19 cellular contexts compared by ENCODE assay signal in genomic region chr4:140059159-140059558, GRCh38.
DNase-seq lines count a peak whose midpoint lies in the region; ATAC-seq and TF ChIP-seq lines count a peak whose summit lies in the region.
"Had no signal": no experiment of that assay in that cellular context is flagged by ENCODE, and none has a peak within 500 bp of the region (broad histone marks: within the 10 kb centered on the region; RNA-seq: fewer than 3 reads in every experiment).

No MANE protein-coding gene starts in this region.

- H3K4me3 ChIP-seq in cardiac muscle cell, result no peak overlapping the region
- no peak overlapping the region for H3K4me3 ChIP-seq in mesodermal cell (ENCODE audit: extremely low read depth, insufficient read depth, low read length, poor library complexity, severe bottlenecking)
- H3K4me3 ChIP-seq: MG63, psoas muscle had no signal

- no CpG with 5 or more reads among the region's 1 CpG for WGBS in mesodermal cell (ENCODE audit: insufficient coverage in 2 of 2), 2 experiments

- no peak overlapping the region for H3K4me3 Mint-ChIP-seq in T-cell
- H3K4me3 Mint-ChIP-seq: CD8-positive, alpha-beta T cell; central memory CD8-positive, alpha-beta T cell had no signal

- H3K27ac ChIP-seq in cardiac muscle cell (no peak overlapping the region), mesodermal cell (ENCODE audit: low read depth, low read length, severe bottlenecking) (peak overlapping the region; percentile 68)
- H3K27ac ChIP-seq: psoas muscle had no signal

- CTCF ChIA-PET in T-cell (lab: Charles Lee), result no interaction called here

- TF ChIP-seq CTCF in cardiac muscle cell (IDR thresholded peaks at IDR 0.05; ENCODE audit: low read depth, low read length), result no peak

- H3K9me3 Mint-ChIP-seq in T-cell, result no peaks in the 10 kb centered on the region
- H3K9me3 Mint-ChIP-seq: activated naive CD4-positive, alpha-beta T cell treated with anti-CD3 and anti-CD28 coated beads, Interleukin-2, amount 50 U/mL, for 72 hours; CD8-positive, alpha-beta T cell; central memory CD8-positive, alpha-beta T cell had no signal

- H3K4me1 Mint-ChIP-seq in T-cell, result peaks cover 28 to 39% (median 33%) of the 10 kb centered on the region in 3 donors
- H3K4me1 Mint-ChIP-seq: central memory CD8-positive, alpha-beta T cell had no signal

- no peak overlapping the region for H3K27ac Mint-ChIP-seq in T-cell
- H3K27ac Mint-ChIP-seq: activated naive CD4-positive, alpha-beta T cell treated with anti-CD3 and anti-CD28 coated beads, Interleukin-2, amount 50 U/mL, for 72 hours; CD8-positive, alpha-beta T cell had no signal

- no peaks in the 10 kb centered on the region for H3K27me3 ChIP-seq in cardiac muscle cell
- H3K27me3 ChIP-seq: MG63 had no signal

- H3K9me3 ChIP-seq in cardiac muscle cell (ENCODE audit: low read depth) (no peaks in the 10 kb centered on the region), mesodermal cell (ENCODE audit: control insufficient read depth, low read length) (no peaks in the 10 kb centered on the region)
- H3K9me3 ChIP-seq: MG63, psoas muscle had no signal

- H3K27me3 Mint-ChIP-seq in T-cell, result peaks cover 0 to 13% of the 10 kb centered on the region in 2 donors

- no peak for ATAC-seq in HG02798 (IDR thresholded peaks at IDR 0.05; ENCODE audit: poor library complexity, unreplicated experiment)
- no peak for ATAC-seq in GM18909 (IDR thresholded peaks at IDR 0.05; ENCODE audit: poor library complexity, unreplicated experiment)
- ATAC-seq in T-cell (replicated peaks in 1 of 4), result no peak
- ATAC-seq: activated naive CD4-positive, alpha-beta T cell treated with anti-CD3 and anti-CD28 coated beads, Interleukin-2, amount 50 U/mL, for 72 hours; CD8-positive, alpha-beta T cell; psoas muscle had no signal

- peak; percentile 37 to 41 for DNase-seq in cardiac muscle cell (ENCODE audit: low read depth in 1 of 2, low spot score in 1 of 2)
- DNase-seq in cardiac septum (ENCODE audit: low spot score), result no peak
- peak; percentile 70 for DNase-seq in dermis blood vessel endothelial cell
- DNase-seq in NCI-H748 (lab: John Stamatoyannopoulos, UW; ENCODE audit: unreplicated experiment), result no peak
- DNase-seq in T-cell, result no peak
- DNase-seq: ACHN; CD8-positive, alpha-beta T cell; kidney glomerular epithelial cell; MG63; NCI-H187 treated with DMSO at 0.1 percent for 48 hours; NCI-H748 treated with DMSO at 0.1 percent for 48 hours; psoas muscle; RPMI8226; T-helper 2 cell had no signal

- no peaks in the 10 kb centered on the region for H3K36me3 ChIP-seq in cardiac muscle cell
- no peaks in the 10 kb centered on the region for H3K36me3 ChIP-seq in mesodermal cell (ENCODE audit: control insufficient read depth, insufficient read depth, low read length)
- H3K36me3 ChIP-seq: MG63 had no signal

- H3K36me3 Mint-ChIP-seq in T-cell, result no peaks in the 10 kb centered on the region
- H3K36me3 Mint-ChIP-seq: activated naive CD4-positive, alpha-beta T cell treated with anti-CD3 and anti-CD28 coated beads, Interleukin-2, amount 50 U/mL, for 72 hours; CD8-positive, alpha-beta T cell had no signal

- POLR2A ChIA-PET in T-cell (lab: Charles Lee), result interaction anchor here in 1 of 2 donors (1.2 kb wide), 1 partner anchor 11 kb away, joined by 5 read pairs; no protein-coding TSS in a partner anchor

- intact Hi-C loops in cardiac septum (cut with DNase I), result no loop called here

- H3K4me1 ChIP-seq in cardiac muscle cell (ENCODE audit: low read depth) (peaks cover 10% of the 10 kb centered on the region), mesodermal cell (ENCODE audit: control insufficient read depth, insufficient read depth, low read length, poor library complexity, severe bottlenecking) (peaks cover 52% of the 10 kb centered on the region)

Comparison
In these comparisons a context has a peak if more than half of its experiments do, and no peak if none do; other contexts are left out.
1. DNase-seq: peak in cardiac muscle cell (2 of 2) and dermis blood vessel endothelial cell (single experiment); none in cardiac septum (single experiment), NCI-H748 (single experiment) and T-cell (0 of 34).